ENCODE assay signal across 8 cellular contexts in the genomic region with DNA sequence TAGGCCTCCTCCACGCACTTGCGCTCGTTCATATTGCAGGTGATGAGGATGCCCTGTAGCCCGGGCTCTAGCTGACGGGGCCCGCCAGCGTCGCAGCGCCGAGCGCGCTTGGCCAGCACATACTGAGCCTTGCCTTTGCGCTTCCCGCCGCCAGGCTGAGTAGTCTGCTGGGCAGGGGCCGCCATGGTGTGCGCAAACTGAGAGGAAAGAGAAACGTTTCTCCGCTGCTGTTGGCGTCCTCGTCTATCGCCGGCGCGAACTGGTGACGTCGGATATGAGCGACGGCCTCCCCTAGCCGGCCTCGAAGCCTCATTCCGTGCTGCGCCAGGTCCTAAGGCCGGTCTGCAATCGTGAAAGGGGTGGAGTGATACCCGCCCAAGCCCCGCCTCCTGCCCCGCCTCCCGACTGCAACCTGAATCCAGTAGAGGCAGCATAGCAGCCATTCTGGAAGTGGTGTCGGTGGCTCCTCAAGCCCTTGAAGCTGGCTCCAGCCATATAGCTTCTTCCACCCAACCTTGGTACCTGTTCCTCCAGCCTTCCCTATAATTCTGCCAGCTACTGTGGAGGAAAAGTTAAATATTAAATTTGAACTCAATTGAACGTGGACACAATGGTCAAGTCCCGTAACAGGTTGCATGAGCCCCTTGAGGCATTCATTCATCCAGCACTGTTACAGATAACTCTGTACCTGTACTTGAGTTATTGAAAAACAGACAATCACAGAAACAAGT. TPM values are rescaled to one million over a fixed set of nuclear protein-coding genes. Genes with fewer than 3 reads are reported as not detected.
A peak's percentile ranks its signal among the peaks of the same experiment; 100 is the strongest.
DNase-seq lines count a peak whose midpoint lies in the region; ATAC-seq and TF ChIP-seq lines count a peak whose summit lies in the region.

A gene with protein sequence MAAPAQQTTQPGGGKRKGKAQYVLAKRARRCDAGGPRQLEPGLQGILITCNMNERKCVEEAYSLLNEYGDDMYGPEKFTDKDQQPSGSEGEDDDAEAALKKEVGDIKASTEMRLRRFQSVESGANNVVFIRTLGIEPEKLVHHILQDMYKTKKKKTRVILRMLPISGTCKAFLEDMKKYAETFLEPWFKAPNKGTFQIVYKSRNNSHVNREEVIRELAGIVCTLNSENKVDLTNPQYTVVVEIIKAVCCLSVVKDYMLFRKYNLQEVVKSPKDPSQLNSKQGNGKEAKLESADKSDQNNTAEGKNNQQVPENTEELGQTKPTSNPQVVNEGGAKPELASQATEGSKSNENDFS (minus strand): TSS at position 264 of the 731 bp plus-strand sequence. CDS start 79 bp downstream, at position 185.

- peak within 1 kb of the TSS; percentile 64 for H3K14ac ChIP-seq in IMR-90 (replicated peaks; ENCODE audit: low read depth, low read length)

- dilution Hi-C loops in IMR-90 (cut with HindIII; ENCODE audit: low sequenced_read_pairs, unreplicated experiment): no loop called here

- H2BK15ac ChIP-seq in IMR-90 (ENCODE audit: low read depth, low read length): no peak within 1 kb of the TSS

- H3K23ac ChIP-seq in IMR-90 (ENCODE audit: low read depth, low read length): peak within 1 kb of the TSS; percentile 58

- WGBS in IMR-90 (ENCODE audit: extremely low coverage in 2 of 2, insufficient read length in 1 of 2), 2 experiments: 8% methylated on average over 19 of the region's 42 CpGs; no CpG with 5 or more reads in 1 of the 2 experiments

- no peaks in the 10 kb centered on the region for H3K27me3 ChIP-seq in IMR-90 (ENCODE audit: control insufficient read depth, insufficient read depth, low read length)

- in situ Hi-C loops in IMR-90 (cut with MboI; ENCODE audit: low sequenced_read_pairs): no loop called here

- H2AK5ac ChIP-seq in IMR-90 (ENCODE audit: low read depth, low read length): no peak within 1 kb of the TSS

- POLR2A ChIA-PET in IMR-90 (lab: Charles Lee; ENCODE audit: unreplicated experiment) (interaction anchor here (0.6 kb wide), 1 partner anchor 33 kb away, joined by 4 read pairs; no protein-coding TSS in a partner anchor), OCI-LY7 (lab: Charles Lee) (interaction anchor here (1.0 kb wide), 2 partner anchors 10 to 13 kb away, joined by 3 to 4 read pairs; no protein-coding TSS in a partner anchor)

- peaks cover 2% of the 10 kb centered on the region for H3K4me1 ChIP-seq in IMR-90 (ENCODE audit: control insufficient read depth, insufficient read depth, low read length)
- peaks cover 13% of the 10 kb centered on the region for H3K4me1 ChIP-seq in OCI-LY7 (ENCODE audit: insufficient read depth, low read length, poor library complexity, severe bottlenecking)
- peaks cover 14% of the 10 kb centered on the region for H3K4me1 ChIP-seq in mucosa of descending colon (ENCODE audit: low read depth)

- peak within 1 kb of the TSS; percentile 92 for H3K4me3 ChIP-seq in IMR-90 (ENCODE audit: insufficient read depth, low read depth, low read length)
- H3K4me3 ChIP-seq in OCI-LY7 (ENCODE audit: low read depth, low read length, poor library complexity, severe bottlenecking): peak within 1 kb of the TSS; percentile 92
- H3K4me3 ChIP-seq in epithelial cell of esophagus (ENCODE audit: low read length): peak within 1 kb of the TSS; percentile 97
- peak within 1 kb of the TSS; percentile 98 for H3K4me3 ChIP-seq in mucosa of descending colon

- DNase-seq in DMS114 treated with DMSO at 0.1 percent for 48 hours (lab: John Stamatoyannopoulos, UW; ENCODE audit: unreplicated experiment) (peak; percentile 85), IMR-90 (peak; percentile 94), OCI-LY7 (ENCODE audit: low spot score) (peak; percentile 96), activated T-cell treated with anti-CD3 and anti-CD28 coated beads for 24 hours (ENCODE audit: low read depth) (peak; percentile 97), epithelial cell of esophagus (ENCODE audit: low read depth) (peak; percentile 98), mucosa of descending colon (peak; percentile 98 to 99 (median 99))
- DNase-seq in stimulated activated CD8-positive, alpha-beta memory T cell treated with anti-CD3 and anti-CD28 coated beads, Interleukin-4, amount 100 ng/mL, for 1 hour (ENCODE audit: low read depth in 2 of 2, low spot score in 1 of 2): peak; percentile 96 to 97

- CTCF ChIA-PET in IMR-90 (lab: Yijun Ruan, JAX) (interaction anchor here (1.0 kb wide), 1 partner anchor 33 kb away, joined by 5 read pairs; no protein-coding TSS in a partner anchor), OCI-LY7 (lab: Charles Lee; ENCODE audit: unreplicated experiment) (interaction anchor here (0.6 kb wide), 1 partner anchor 132 kb away, joined by 10 read pairs; no protein-coding TSS in a partner anchor)

- H2BK5ac ChIP-seq in IMR-90 (ENCODE audit: low read depth, low read length, poor library complexity, severe bottlenecking): peak within 1 kb of the TSS; percentile 88

- TF ChIP-seq RAD21 in IMR-90 (IDR thresholded peaks at IDR 0.05; ENCODE audit: low read length): no peak

- H3K4me2 ChIP-seq in IMR-90 (ENCODE audit: low read depth, low read length) (peak within 1 kb of the TSS; percentile 85), OCI-LY7 (ENCODE audit: low read length) (peak within 1 kb of the TSS; percentile 92)

- H3K9me1 ChIP-seq in IMR-90 (ENCODE audit: insufficient read depth, low read length): no peaks in the 10 kb centered on the region

- H4K5ac ChIP-seq in IMR-90 (ENCODE audit: low read depth, low read length): peak within 1 kb of the TSS; percentile 89

- H3K18ac ChIP-seq in IMR-90 (ENCODE audit: low read depth, low read length): peak within 1 kb of the TSS; percentile 48; the same call in 1 of the 2 replicates

- H3K9me3 ChIP-seq in IMR-90 (ENCODE audit: control insufficient read depth, insufficient read depth, low read length) (no peaks in the 10 kb centered on the region), OCI-LY7 (ENCODE audit: low read length) (no peaks in the 10 kb centered on the region), mucosa of descending colon (peaks cover 3% of the 10 kb centered on the region)

- H3K9ac ChIP-seq in IMR-90 (ENCODE audit: low read depth, low read length): peak within 1 kb of the TSS; percentile 94

- H3K56ac ChIP-seq in IMR-90 (ENCODE audit: extremely low read depth, insufficient read depth, low read length): peak within 1 kb of the TSS; percentile 72

- peak within 1 kb of the TSS; percentile 59 for H2AK9ac ChIP-seq in IMR-90 (replicated peaks; ENCODE audit: low read depth, low read length, poor library complexity)

- BruUV-seq in IMR-90 (replicated peaks; lab: Mats Ljungman, UMichigan): no TSS peak
- BruUV-seq in OCI-LY7 (replicated peaks; lab: Mats Ljungman, UMichigan): no TSS peak

- H4K8ac ChIP-seq in IMR-90 (ENCODE audit: low read depth in 2 of 2, low read length in 2 of 2): peak within 1 kb of the TSS; percentile 49 to 87

- H4K20me1 ChIP-seq in IMR-90 (ENCODE audit: insufficient read depth, low read length): peaks cover 28% of the 10 kb centered on the region
- peaks cover 18% of the 10 kb centered on the region for H4K20me1 ChIP-seq in OCI-LY7 (ENCODE audit: insufficient read depth, low read length)

- H3K4ac ChIP-seq in IMR-90 (ENCODE audit: low read depth, low read length): peak within 1 kb of the TSS; percentile 81

- peak; percentile 88 for ATAC-seq in GM21528 (IDR thresholded peaks at IDR 0.05; ENCODE audit: low FRiP score, unreplicated experiment)
- ATAC-seq in IMR-90 (ENCODE audit: low read depth): peak; percentile 97
- ATAC-seq in mucosa of descending colon: peak; percentile 98

- H3K79me1 ChIP-seq in IMR-90 (ENCODE audit: low read depth in 1 of 2, low read length in 2 of 2): peaks cover 19 to 24% of the 10 kb centered on the region in 2 experiments

- TF ChIP-seq POLR2A in IMR-90 (IDR thresholded peaks at IDR 0.05; ENCODE audit: low read depth, low read length): peak; percentile 68; the same call in 1 of the 2 replicates

- H2BK120ac ChIP-seq in IMR-90 (ENCODE audit: low read depth, low read length): 0 out of 2 replicates have a peak within 1 kb of the TSS, but pooled peaks have one; percentile 16

- TF ChIP-seq CTCF in IMR-90 (conservative IDR thresholded peaks at IDR 0.05; ENCODE audit: low read depth, low read length): 0 out of 2 replicates have a peak, but pooled peaks have one; percentile 13
- TF ChIP-seq CTCF in OCI-LY7 (conservative IDR thresholded peaks at IDR 0.05; ENCODE audit: low read length): peak; percentile 40
- TF ChIP-seq CTCF in epithelial cell of esophagus (IDR thresholded peaks at IDR 0.05; ENCODE audit: insufficient read depth, low read depth, low read length, missing control alignments): peak; percentile 35
- peak; percentile 6 for TF ChIP-seq CTCF in mucosa of descending colon (IDR thresholded peaks at IDR 0.05)

- H2AFZ ChIP-seq in IMR-90 (replicated peaks; ENCODE audit: low read length, poor library complexity) (peak within 1 kb of the TSS; percentile 95), OCI-LY7 (ENCODE audit: low read length) (peak within 1 kb of the TSS; percentile 59)

- peak within 1 kb of the TSS; percentile 69 for H4K91ac ChIP-seq in IMR-90 (ENCODE audit: insufficient read depth, low read depth, low read length)

- intact Hi-C loops in IMR-90 (cut with micrococcal nuclease) (loop anchor here (1.0 kb wide), 1 partner anchor 22 kb away; no protein-coding TSS in a partner anchor), OCI-LY7 (cut with micrococcal nuclease; ENCODE audit: unreplicated experiment) (loop anchor here (1.0 kb wide), 1 partner anchor 65 kb away; the partner anchor contains the start of genes ERI2 and REXO5), mucosa of descending colon (cut with DNase I, micrococcal nuclease) (no loop called here)

- H3K27ac ChIP-seq in IMR-90 (ENCODE audit: insufficient read depth, low read length) (peak within 1 kb of the TSS; percentile 92), OCI-LY7 (ENCODE audit: low read depth, low read length, poor library complexity, severe bottlenecking) (peak within 1 kb of the TSS; percentile 75)

- no peak within 1 kb of the TSS for H2BK20ac ChIP-seq in IMR-90 (ENCODE audit: low read depth, low read length)

- peaks cover 39% of the 10 kb centered on the region for H3K79me2 ChIP-seq in OCI-LY7 (ENCODE audit: insufficient read depth, low read depth, low read length)

- peaks cover 9% of the 10 kb centered on the region for H3K36me3 ChIP-seq in IMR-90 (ENCODE audit: control insufficient read depth, insufficient read depth, low read length)
- peaks cover 39% of the 10 kb centered on the region for H3K36me3 ChIP-seq in OCI-LY7 (ENCODE audit: insufficient read depth, low read length)
- H3K36me3 ChIP-seq in mucosa of descending colon (ENCODE audit: low read depth): peaks cover 1% of the 10 kb centered on the region

- no peaks in the 10 kb centered on the region for H3K9me2 ChIP-seq in OCI-LY7 (ENCODE audit: insufficient read depth, low read length)

TF ChIP-seq in IMR-90, 13 proteins besides CTCF, POLR2A, EP300 and RAD21 (continues in another document):
- TF ChIP-seq BHLHE40 (IDR thresholded peaks at IDR 0.05; ENCODE audit: low read depth, low read length) (no peak), FOS (IDR thresholded peaks at IDR 0.05; ENCODE audit: low read depth, low read length) (0 out of 2 replicates have a peak, but pooled peaks have one; percentile 11)

RNA-seq across cellular contexts. Expression of the gene that starts here (rescaled TPM):
- total RNA-seq in IMR-90 (2012; rRNA removed) (99.4 and 109 TPM in 2 replicates), OCI-LY7 (2022) (47.4 and 48.3 TPM in 2 replicates), mucosa of descending colon (10 to 100 TPM; 30.8 to 52.8 (median 32.4) TPM)
- polyA plus RNA-seq in IMR-90 (2012; rRNA removed): 19.9 and 34.5 TPM in 2 replicates
- polyA plus RNA-seq in IMR-90 (2012; cell fraction: cytosol; rRNA removed): 5.5 and 19.0 TPM in 2 replicates
- 14.9 and 23.0 TPM in 2 replicates for polyA plus RNA-seq in IMR-90 (2012; cell fraction: nucleus; rRNA removed; ENCODE audit: low replicate concordance)
- 45.4 and 48.2 TPM in 2 replicates for total RNA-seq in OCI-LY7 (2014; rRNA removed; shearing (Covaris generic))

Comparison
In these comparisons a context has a peak if more than half of its experiments do, and no peak if none do; other contexts are left out.
1. Peak in every context shown above with its lines: DNase-seq, ATAC-seq, H3K4me3 ChIP-seq and H3K27ac ChIP-seq.
2. intact Hi-C loops: an anchor here in IMR-90 (1.0 kb wide) and OCI-LY7 (1.0 kb wide); none called in mucosa of descending colon.